Comparison of ENCODE assay signal across 19 cellular contexts in the genomic region with DNA sequence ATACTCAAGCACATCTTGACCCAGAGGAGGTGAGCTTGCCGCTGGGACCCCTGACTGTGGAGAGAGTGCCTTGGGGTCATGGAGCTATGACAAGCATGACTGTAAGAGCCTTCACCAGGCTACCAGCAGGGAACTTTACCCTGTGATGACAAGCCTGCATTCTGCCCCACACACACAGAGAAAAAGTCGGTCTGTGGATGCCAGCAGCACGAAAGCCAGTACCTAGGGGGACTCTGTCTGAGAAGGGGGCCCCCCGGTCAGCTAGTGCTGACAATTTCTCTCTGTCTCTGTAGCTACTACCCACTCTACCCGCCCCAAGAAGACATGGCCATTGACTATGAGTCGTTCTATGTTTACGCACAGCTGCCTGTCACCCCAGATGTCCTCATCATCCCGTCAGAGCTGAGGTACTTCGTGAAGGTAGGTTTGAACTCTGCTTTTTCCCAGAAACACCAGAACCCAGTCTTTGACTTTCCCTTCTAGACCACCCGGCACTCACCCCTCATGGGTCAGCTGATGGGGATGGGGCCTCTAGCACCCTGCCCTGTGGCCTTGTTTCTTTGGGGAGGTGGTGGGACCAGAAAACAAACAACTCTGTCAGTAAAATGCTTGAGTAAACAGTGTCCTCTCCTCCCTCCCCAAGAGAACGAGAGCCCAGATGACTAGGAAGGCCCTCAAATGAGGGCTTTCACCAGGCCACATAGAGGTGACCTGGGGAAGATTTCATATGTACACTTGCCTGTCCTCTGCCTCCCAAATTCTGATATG. TPM values are rescaled to one million over a fixed set of nuclear protein-coding genes. Genes with fewer than 3 reads are reported as not detected.
DNase-seq lines count a peak whose midpoint lies in the region; FAIRE-seq and TF ChIP-seq lines count a peak whose summit lies in the region.
"Had no signal": no experiment of that assay in that cellular context is flagged by ENCODE, and none has a peak within 500 bp of the region (broad histone marks: within the 10 kb centered on the region; RNA-seq: fewer than 3 reads in every experiment).

No MANE protein-coding gene starts in this region.

- H3K27ac ChIP-seq in right atrium auricular region, result peak overlapping the region; percentile 80 to 85
- peak overlapping the region; percentile 33 to 48 for H3K27ac ChIP-seq in kidney (ENCODE audit: low read depth in 2 of 2, low read length in 2 of 2)
- peak overlapping the region; percentile 95 for H3K27ac ChIP-seq in rectal smooth muscle tissue (ENCODE audit: low read depth, low read length)
- H3K27ac ChIP-seq in uterus, result peak overlapping the region; percentile 91 to 95
- H3K27ac ChIP-seq: SJSA1 had no signal

- H3K4me3 ChIP-seq in right atrium auricular region (no peak overlapping the region), kidney (ENCODE audit: low read length in 2 of 2) (no peak overlapping the region), rectal smooth muscle tissue (ENCODE audit: low read length) (no peak overlapping the region), uterus (no peak overlapping the region)
- H3K4me3 ChIP-seq: SJSA1 had no signal

- no peak for TF ChIP-seq POLR2A in uterus (IDR thresholded peaks at IDR 0.05)

- no peak for FAIRE-seq in kidney (lab: Jason Lieb, UNC)
- FAIRE-seq: astrocyte had no signal

- H3K4me1 ChIP-seq in right atrium auricular region (peaks cover 0 to 93% of the 10 kb centered on the region in 2 donors), kidney (ENCODE audit: control insufficient read depth in 1 of 2, insufficient read depth in 1 of 2, low read depth in 1 of 2, low read length in 2 of 2) (peaks cover 5 to 38% of the 10 kb centered on the region in 2 donors), rectal smooth muscle tissue (ENCODE audit: control insufficient read depth, insufficient read depth, low read length) (peaks cover 63% of the 10 kb centered on the region), uterus (peaks cover 29 to 52% of the 10 kb centered on the region in 2 donors)

- H3K36me3 ChIP-seq in right atrium auricular region (no peaks in the 10 kb centered on the region), kidney (ENCODE audit: control insufficient read depth in 1 of 2, insufficient read depth in 2 of 2, low read length in 2 of 2) (peaks cover 0 to 3% of the 10 kb centered on the region in 2 donors), rectal smooth muscle tissue (ENCODE audit: control insufficient read depth, insufficient read depth, low read length) (no peaks in the 10 kb centered on the region), uterus (no peaks in the 10 kb centered on the region)

- H3K9ac ChIP-seq in kidney (ENCODE audit: low read length in 2 of 2) (no peak overlapping the region), rectal smooth muscle tissue (ENCODE audit: low read length) (no peak overlapping the region)

- intact Hi-C loops in cardiac septum (cut with DNase I), result no loop called here
- intact Hi-C loops in kidney (cut with DNase I), result no loop called here
- intact Hi-C loops in uterus (cut with DNase I; ENCODE audit: low total_unique reads), result no loop called here

- no peaks in the 10 kb centered on the region for H3K27me3 ChIP-seq in right atrium auricular region
- no peaks in the 10 kb centered on the region for H3K27me3 ChIP-seq in rectal smooth muscle tissue (ENCODE audit: control insufficient read depth, insufficient read depth, low read length)
- no peaks in the 10 kb centered on the region for H3K27me3 ChIP-seq in uterus
- H3K27me3 ChIP-seq: SJSA1 had no signal

- no peak for DNase-seq in right atrium auricular region (ENCODE audit: low spot score)
- DNase-seq in cardiac septum (ENCODE audit: low spot score), result no peak
- DNase-seq in kidney, result peak; percentile 33
- no peak for DNase-seq in uterus
- DNase-seq in NCI-H2196 treated with DMSO at 0.1 percent for 48 hours (lab: John Stamatoyannopoulos, UW; ENCODE audit: unreplicated experiment), result no peak
- no peak for DNase-seq in NCI-H1694 treated with DMSO at 0.1 percent for 48 hours (lab: John Stamatoyannopoulos, UW)
- no peak for DNase-seq in activated T-cell treated with anti-CD3 and anti-CD28 coated beads, Interleukin-2, amount 50 U/mL, for 48 hours
- DNase-seq: activated CD4-positive, CD25-positive, alpha-beta regulatory T cell treated with anti-CD3 and anti-CD28 coated beads, Interleukin-2, amount 50 U/mL, for 72 hours; activated CD8-positive, alpha-beta memory T cell treated with anti-CD3 and anti-CD28 coated beads, Interleukin-2, amount 50 U/mL, for 48 hours; activated naive CD4-positive, alpha-beta T cell treated with anti-CD3 and anti-CD28 coated beads for 36 hours; CD4-positive, alpha-beta T cell; erythroblast; hippocampal formation; kidney glomerular epithelial cell; NCI-H2029; NCI-H510A had no signal

- TF ChIP-seq CTCF in right atrium auricular region (IDR thresholded peaks at IDR 0.05), result no peak
- TF ChIP-seq CTCF in kidney (IDR thresholded peaks at IDR 0.05; ENCODE audit: borderline replicate concordance, extremely low read depth, insufficient read depth), result no peak
- no peak for TF ChIP-seq CTCF in uterus (IDR thresholded peaks at IDR 0.05)

- no peaks in the 10 kb centered on the region for H3K9me3 ChIP-seq in right atrium auricular region
- H3K9me3 ChIP-seq in kidney (ENCODE audit: control insufficient read depth in 1 of 2, low read length in 2 of 2), result no peaks in the 10 kb centered on the region
- no peaks in the 10 kb centered on the region for H3K9me3 ChIP-seq in uterus
- H3K9me3 ChIP-seq: SJSA1 had no signal

RNA-seq across cellular contexts. Expression of a gene that starts 18.9 kb away (rescaled TPM):
- total RNA-seq in right atrium auricular region, result 10 to 100 TPM; 14.4 to 31.0 TPM
- total RNA-seq in cardiac septum, result 3.6 TPM
- total RNA-seq in kidney, result 13.7 TPM
- polyA plus RNA-seq in kidney (ENCODE audit: insufficient read depth, low read depth, low replicate concordance), result 19.4 TPM
- 10 to 100 TPM in 3 of 4 donors, 1 to 10 TPM in 1; 9.7 to 65.3 (median 33.2) TPM for total RNA-seq in uterus

RNA-seq across cellular contexts. Expression of a gene that starts 34.0 kb away (rescaled TPM):
- total RNA-seq in right atrium auricular region (10 to 100 TPM in 1 of 2 donors, 1 to 10 TPM in 1; 4.5 to 12.4 TPM), cardiac septum (3.5 TPM), kidney (6.5 TPM), uterus (10 to 100 TPM in 2 of 4 donors, 1 to 10 TPM in 2; 3.3 to 13.5 (median 7.6) TPM)
- polyA plus RNA-seq in kidney (ENCODE audit: insufficient read depth, low read depth, low replicate concordance), result 13.6 TPM

RNA-seq across cellular contexts. Expression of a gene that starts 37.9 kb away (rescaled TPM):
- total RNA-seq in right atrium auricular region (10 to 100 TPM; 46.3 TPM), cardiac septum (46.2 TPM), kidney (58.5 TPM), uterus (100 to 1,000 TPM in 1 of 4 donors, 10 to 100 TPM in 3; 16.1 to 108 (median 56.8) TPM)
- 25.9 TPM for polyA plus RNA-seq in kidney (ENCODE audit: insufficient read depth, low read depth, low replicate concordance)

RNA-seq across cellular contexts. Expression of a gene that starts 58.8 kb away (rescaled TPM):
- total RNA-seq in right atrium auricular region, result under 1 TPM in 1 of 2 donors, not detected in 1; 0.22 TPM
- not detected for total RNA-seq in cardiac septum
- 0.19 TPM for total RNA-seq in kidney
- polyA plus RNA-seq in kidney (ENCODE audit: insufficient read depth, low read depth, low replicate concordance), result 0.95 TPM
- total RNA-seq in uterus, result under 1 TPM in 2 of 4 donors, not detected in 2; under 0.01 to 0.35 TPM
- total RNA-seq: SJSA1 had no signal

Comparison
In these comparisons a context has a peak if more than half of its experiments do, and no peak if none do; other contexts are left out.
1. H3K27ac ChIP-seq: peak in every context shown above with its lines; median percentile 95 in rectal smooth muscle tissue; 93 in uterus; 82 in right atrium auricular region; 40 in kidney.